ENCODE assay signal across 12 cellular contexts in the genomic region with DNA sequence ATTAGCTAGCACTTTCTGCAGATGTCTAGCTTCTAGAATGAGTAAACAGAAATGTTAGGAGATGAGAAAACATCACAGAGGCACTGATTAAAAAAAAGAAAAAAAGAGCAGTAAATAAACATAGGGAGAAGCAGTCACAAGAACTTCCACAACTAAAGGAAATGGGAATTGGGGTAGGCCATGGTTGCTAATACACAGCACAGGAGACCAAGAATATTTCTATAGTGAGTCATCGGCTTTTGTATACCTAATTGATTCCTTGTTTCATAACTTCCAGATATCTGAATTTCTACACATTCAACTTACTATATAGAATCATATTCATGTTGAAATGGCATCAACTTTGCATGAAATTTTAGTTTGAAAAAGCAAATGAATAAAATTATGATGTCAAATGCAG. TPM values are rescaled to one million over a fixed set of nuclear protein-coding genes. Genes with fewer than 3 reads are reported as not detected.
DNase-seq lines count a peak whose midpoint lies in the region; ATAC-seq, FAIRE-seq and TF ChIP-seq lines count a peak whose summit lies in the region.
"Had no signal": no experiment of that assay in that cellular context is flagged by ENCODE, and none has a peak within 500 bp of the region (broad histone marks: within the 10 kb centered on the region; RNA-seq: fewer than 3 reads in every experiment).

No MANE protein-coding gene starts in this region.

- no peak for TF ChIP-seq POLR2A in K562 (conservative IDR thresholded peaks at IDR 0.05)

- no peaks in the 10 kb centered on the region for H3K36me3 ChIP-seq in K562 (ENCODE audit: control insufficient read depth, insufficient read depth, low read length)
- H3K36me3 ChIP-seq in keratinocyte (ENCODE audit: control insufficient read depth in 2 of 2, extremely low read depth in 1 of 2, insufficient read depth in 2 of 2, low read length in 2 of 2), result no peaks in the 10 kb centered on the region
- H3K36me3 ChIP-seq: tibial artery had no signal

- H3K4me3 ChIP-seq in K562 (no peak overlapping the region), keratinocyte (ENCODE audit: control insufficient read depth in 2 of 3, extremely low read depth in 1 of 3, insufficient read depth in 2 of 3, low read depth in 1 of 3, low read length in 3 of 3) (no peak overlapping the region)
- H3K4me3 ChIP-seq: tibial artery had no signal

- H3K4me1 Mint-ChIP-seq in HFFc6 (ENCODE audit: low read depth), result peaks cover 24% of the 10 kb centered on the region
- peaks cover 16% of the 10 kb centered on the region for H3K4me1 Mint-ChIP-seq in type B pancreatic cell (ENCODE audit: unreplicated experiment)

- H3K9me3 Mint-ChIP-seq in HFFc6, result no peaks in the 10 kb centered on the region
- H3K9me3 Mint-ChIP-seq in type B pancreatic cell, result no peaks in the 10 kb centered on the region
- H3K9me3 Mint-ChIP-seq: naive B cell had no signal

- H3K27ac Mint-ChIP-seq in HFFc6 (peak overlapping the region; percentile 58), type B pancreatic cell (peak overlapping the region; percentile 30)
- H3K27ac Mint-ChIP-seq: naive B cell had no signal

- H3K4me3 Mint-ChIP-seq in HFFc6, result no peak overlapping the region
- H3K4me3 Mint-ChIP-seq in type B pancreatic cell, result no peak overlapping the region
- H3K4me3 Mint-ChIP-seq: naive B cell had no signal

- in situ Hi-C loops in K562 (cut with MboI), result loop anchor here (5.0 kb wide), 1 partner anchor 379 kb away; no protein-coding TSS in a partner anchor

- H3K36me3 Mint-ChIP-seq in HFFc6 (ENCODE audit: low read depth), result no peaks in the 10 kb centered on the region
- no peaks in the 10 kb centered on the region for H3K36me3 Mint-ChIP-seq in type B pancreatic cell
- H3K36me3 Mint-ChIP-seq: naive B cell had no signal

- ATAC-seq in K562 (no peak), left cardiac atrium (no peak), GM18520 (IDR thresholded peaks at IDR 0.05; ENCODE audit: unreplicated experiment) (no peak), HG02642 (IDR thresholded peaks at IDR 0.05; ENCODE audit: poor library complexity, unreplicated experiment) (no peak)

- H3K9ac ChIP-seq in K562 (ENCODE audit: insufficient read depth in 1 of 2, low read depth in 2 of 2, low read length in 2 of 2), result no peak overlapping the region
- H3K9ac ChIP-seq in keratinocyte (ENCODE audit: control insufficient read depth, extremely low read depth, insufficient read depth, low read length), result no peak overlapping the region

- H3K27me3 ChIP-seq in K562 (ENCODE audit: control insufficient read depth in 2 of 2, insufficient read depth in 2 of 2, low read length in 2 of 2) (no peaks in the 10 kb centered on the region), keratinocyte (ENCODE audit: control insufficient read depth, extremely low read depth, insufficient read depth, low read length) (no peaks in the 10 kb centered on the region)
- H3K27me3 ChIP-seq: tibial artery had no signal

- H3K9me1 ChIP-seq in K562 (ENCODE audit: control insufficient read depth, insufficient read depth, low read length) (no peaks in the 10 kb centered on the region), keratinocyte (ENCODE audit: control insufficient read depth, extremely low read depth, insufficient read depth, low read length) (no peaks in the 10 kb centered on the region)

- intact Hi-C loops in K562 (cut with micrococcal nuclease) (no loop called here), left cardiac atrium (cut with DNase I) (loop anchor here in 1 of 2 donors (5.0 kb wide), 1 partner anchor 374 kb away; no protein-coding TSS in a partner anchor)

- WGBS in K562 (ENCODE audit: insufficient coverage, low coverage, missing lambda C conversion rate), result 21% methylated on average over 1 of the region's 1 CpG

- no peaks in the 10 kb centered on the region for H3K9me3 ChIP-seq in K562 (replicated peaks; ENCODE audit: control insufficient read depth, insufficient read depth, low read depth, low read length)
- H3K9me3 ChIP-seq in keratinocyte (ENCODE audit: control insufficient read depth, low read depth, low read length), result no peaks in the 10 kb centered on the region
- H3K9me3 ChIP-seq: tibial artery had no signal

- POLR2A ChIA-PET in K562 (lab: Yijun Ruan, JAX), result interaction anchor here (1.2 kb wide), 1 partner anchor 49 kb away, joined by 3 read pairs; no protein-coding TSS in a partner anchor

- H3K79me2 ChIP-seq in K562 (ENCODE audit: control insufficient read depth, insufficient read depth, low read length) (no peaks in the 10 kb centered on the region), keratinocyte (ENCODE audit: control insufficient read depth, insufficient read depth, low read length) (no peaks in the 10 kb centered on the region)

- H3K27me3 Mint-ChIP-seq in HFFc6 (ENCODE audit: insufficient read depth) (no peaks in the 10 kb centered on the region), type B pancreatic cell (no peaks in the 10 kb centered on the region)
- H3K27me3 Mint-ChIP-seq: naive B cell had no signal

- DNase-seq in HFFc6 (peak; percentile 70), K562 (ENCODE audit: extremely low read depth in 1 of 4, low spot score in 3 of 4) (no peak), keratinocyte (ENCODE audit: low read depth, low spot score) (no peak), type B pancreatic cell (ENCODE audit: extremely low spot score, unreplicated experiment) (no peak), left cardiac atrium (no peak), NCI-H187 (lab: John Stamatoyannopoulos, UW) (no peak)
- DNase-seq: activated CD4-positive, alpha-beta T cell treated with anti-CD3 and anti-CD28 coated beads for 48 hours; naive B cell; NCI-H2171; tibial artery had no signal

- H4K20me1 ChIP-seq in K562 (replicated peaks; ENCODE audit: control insufficient read depth, insufficient read depth, low read length), result no peaks in the 10 kb centered on the region
- no peaks in the 10 kb centered on the region for H4K20me1 ChIP-seq in keratinocyte (ENCODE audit: control insufficient read depth, extremely low read depth, insufficient read depth, low read length)

- no peak overlapping the region for H2AFZ ChIP-seq in K562 (ENCODE audit: low read depth, low read length)
- H2AFZ ChIP-seq in keratinocyte (ENCODE audit: control insufficient read depth, low read length), result no peak overlapping the region

- dilution Hi-C loops in keratinocyte (cut with MboI; ENCODE audit: extremely low pct_ligation_motif_present, low sequenced_read_pairs), result no loop called here

- FAIRE-seq in K562 (lab: Jason Lieb, UNC) (no peak), keratinocyte (lab: Jason Lieb, UNC) (no peak)

- no peaks in the 10 kb centered on the region for H3K4me1 ChIP-seq in K562 (replicated peaks in 1 of 2; ENCODE audit: control insufficient read depth in 2 of 2, insufficient read depth in 2 of 2, low read length in 2 of 2)
- H3K4me1 ChIP-seq in keratinocyte (ENCODE audit: control insufficient read depth, extremely low read depth, insufficient read depth, low read length), result peaks cover 7% of the 10 kb centered on the region

- no peak for TF ChIP-seq EP300 in K562 (IDR thresholded peaks at IDR 0.05; ENCODE audit: low read length)

- H3K27ac ChIP-seq in K562 (ENCODE audit: extremely low read depth, low read depth, low read length) (no peak overlapping the region), keratinocyte (ENCODE audit: control insufficient read depth, insufficient read depth, low read length) (no peak overlapping the region)
- H3K27ac ChIP-seq: tibial artery had no signal

- no peak for TF ChIP-seq RAD21 in K562 (CRISPR knock-in tag; conservative IDR thresholded peaks at IDR 0.05 in 1 of 2, IDR thresholded peaks at IDR 0.05 in 1 of 2)

- TF ChIP-seq CTCF in HFFc6 (IDR thresholded peaks at IDR 0.05) (no peak), K562 (IDR thresholded peaks at IDR 0.05 in 2 of 3, conservative IDR thresholded peaks at IDR 0.05 in 1 of 3; ENCODE audit: insufficient read depth in 2 of 3, low read depth in 1 of 3, low read length in 3 of 3) (no peak), keratinocyte (optimal IDR thresholded peaks at IDR 0.05 in 1 of 3, IDR thresholded peaks at IDR 0.05 in 1 of 3, conservative IDR thresholded peaks at IDR 0.05 in 1 of 3; ENCODE audit: extremely low read depth in 1 of 3, insufficient read depth in 2 of 3, low read length in 3 of 3) (no peak), type B pancreatic cell (conservative IDR thresholded peaks at IDR 0.05) (no peak)

- CTCF ChIA-PET in K562 (lab: Yijun Ruan, JAX; ENCODE audit: low intra/inter-chr PET ratio), result no interaction called here

- H3K4me2 ChIP-seq in K562 (ENCODE audit: insufficient read depth, low read length), result no peak overlapping the region
- H3K4me2 ChIP-seq in keratinocyte (ENCODE audit: control insufficient read depth, extremely low read depth, insufficient read depth, low read depth, low read length), result peak overlapping the region; percentile 28

- BruUV-seq in K562 (replicated peaks; lab: Mats Ljungman, UMichigan), result no TSS peak

RNA-seq across cellular contexts. Expression of gene TCF12, which starts 47.3 kb away (rescaled TPM):
- total RNA-seq in HFFc6 (2021; fragmentation: NEBNext Ultra II Directional; extraction: Animal tissue kit (Norgen Biotek cat#: 25700)), result 100 to 1,000 TPM; 106 to 200 (median 149) TPM
- total RNA-seq in K562 (2011; cell fraction: chromatin; rRNA removed; ENCODE audit: low replicate concordance), result 177 and 194 TPM in 2 replicates
- total RNA-seq in K562 (2011; cell fraction: nucleolus; rRNA removed), result 37.9 and 49.0 TPM in 2 replicates
- 77.7 and 107 TPM in 2 replicates for total RNA-seq in K562 (2011; cell fraction: nucleoplasm; rRNA removed)
- 132 and 141 TPM in 2 replicates for total RNA-seq in K562 (2014; rRNA removed)
- 49.6 and 59.4 TPM in 2 replicates for total RNA-seq in K562 (2014; rRNA removed; fragmentation: Illumina TruSeq; extraction: Trizol)
- 50.3 and 52.9 TPM in 2 replicates for total RNA-seq in K562 (2015; rRNA removed; fragmentation: Illumina TruSeq; extraction: Trizol)
- 76.5 and 78.4 TPM in 2 replicates for total RNA-seq in K562 (2021)
- polyA plus RNA-seq in K562 (2011; rRNA removed), result 66.8 and 75.1 TPM in 2 replicates
- 67.8 and 76.1 TPM in 2 replicates for polyA plus RNA-seq in K562 (2011; cell fraction: cytosol; rRNA removed)
- 104 and 117 TPM in 2 replicates for polyA plus RNA-seq in K562 (2011; cell fraction: nucleus; rRNA removed)
- polyA plus RNA-seq in K562 (2012), result 28.6 and 33.8 TPM in 2 replicates
- 57.4 and 72.5 TPM in 2 replicates for polyA plus RNA-seq in K562 (2014; fragmentation: Illumina TruSeq; extraction: Trizol)
- 10 to 100 TPM; 10.5 to 12.9 TPM for polyA plus RNA-seq in K562 (2014; fragmentation: Nextera tagmentation; extraction: Ambion mirVana)
- polyA plus RNA-seq in K562 (2014; rRNA removed), result 22.4 and 23.5 TPM in 2 replicates
- 80.0 and 109 TPM in 2 replicates for polyA minus RNA-seq in K562 (2011; rRNA and poly(A)+ RNA removed)
- polyA minus RNA-seq in K562 (2011; cell fraction: cytosol; rRNA and poly(A)+ RNA removed), result 48.3 and 64.8 TPM in 2 replicates
- polyA minus RNA-seq in K562 (2011; cell fraction: nucleus; rRNA and poly(A)+ RNA removed), result 74.5 and 100 TPM in 2 replicates
- polyA plus RNA-seq in keratinocyte, result 43.3 to 64.2 TPM (median 48.3 TPM) in 3 replicates
- polyA plus RNA-seq in keratinocyte (2011; ENCODE audit: low read depth), result 45.5 TPM
- polyA plus RNA-seq in keratinocyte (2011; cell fraction: cytosol; rRNA removed), result 33.9 and 63.2 TPM in 2 replicates
- polyA plus RNA-seq in keratinocyte (2011; cell fraction: nucleus; rRNA removed), result 40.4 and 42.5 TPM in 2 replicates
- 13.8 and 27.6 TPM in 2 replicates for polyA plus RNA-seq in keratinocyte (2012; ENCODE audit: low replicate concordance)
- polyA minus RNA-seq in keratinocyte, result 66.2 to 137 TPM (median 103 TPM) in 3 replicates
- polyA minus RNA-seq in keratinocyte (2011; cell fraction: cytosol; rRNA and poly(A)+ RNA removed), result 25.9 TPM
- polyA minus RNA-seq in keratinocyte (2011; cell fraction: nucleus; rRNA and poly(A)+ RNA removed), result 43.2 and 105 TPM in 2 replicates
- 74.9 and 153 TPM in 2 replicates for total RNA-seq in type B pancreatic cell (ENCODE audit: low replicate concordance)
- total RNA-seq in left cardiac atrium, result 10 to 100 TPM; 44.0 to 53.9 TPM
